In genomic region chr7:74064696-74065095, GRCh38 we compare ENCODE assay signal across 25 cellular contexts. TPM values are rescaled to one million over a fixed set of nuclear protein-coding genes. Genes with fewer than 3 reads are reported as not detected.
"Had no signal": no experiment of that assay in that cellular context is flagged by ENCODE, and none has a peak within 500 bp of the region (broad histone marks: within the 10 kb centered on the region; RNA-seq: fewer than 3 reads in every experiment).

No MANE protein-coding gene starts in this region.

- H3K27ac ChIP-seq: adrenal gland had no signal

- H3K9me3 ChIP-seq: adrenal gland, MG63 had no signal

- DNase-seq: activated CD4-positive, alpha-beta T cell treated with anti-CD3 and anti-CD28 coated beads for 36 hours; activated CD4-positive, alpha-beta T cell treated with anti-CD3 and anti-CD28 coated beads, Interleukin-2, amount 10 ng/mL, durations not matched to agents 7 days and 5 days; activated CD4-positive, alpha-beta T cell treated with anti-CD3 and anti-CD28 coated beads, Interleukin-2, amount 50 U/mL, for 48 hours; activated CD8-positive, alpha-beta memory T cell treated with anti-CD3 and anti-CD28 coated beads, Interleukin-2, amount 50 U/mL, for 4 hours; activated gamma-delta T cell treated with Interleukin-2 at 50 U/mL for 16 hours; activated naive CD4-positive, alpha-beta T cell treated with anti-CD3 and anti-CD28 coated beads for 36 hours; activated T-cell treated with anti-CD3 and anti-CD28 coated beads for 4 hours; activated T-cell treated with anti-CD3 and anti-CD28 coated beads, Interleukin-2, amount 50 U/mL, for 4 hours; adrenal gland; caudate nucleus; Kasumi-1; KG1; MG63; NCI-H1048; NCI-H1105 treated with DMSO at 0.1 percent for 48 hours; NCI-H1436; NCI-H1694; NCI-H1930; NCI-H2081 treated with DMSO at 0.1 percent for 48 hours; NCI-H226; NCI-H446 treated with DMSO at 0.1 percent for 48 hours; NCI-H524 had no signal

- H3K36me3 ChIP-seq: adrenal gland, MG63 had no signal

- H3K4me3 ChIP-seq: adrenal gland, MG63 had no signal

- H3K27me3 ChIP-seq: adrenal gland, MG63 had no signal

RNA-seq across cellular contexts. Expression of gene ELN, which starts 36.7 kb away (rescaled TPM):
- total RNA-seq: activated CD4-positive, alpha-beta T cell treated with anti-CD3 and anti-CD28 coated beads for 36 hours; activated CD4-positive, alpha-beta T cell treated with anti-CD3 and anti-CD28 coated beads, Interleukin-2, amount 10 ng/mL, durations not matched to agents 7 days and 5 days; activated naive CD4-positive, alpha-beta T cell treated with anti-CD3 and anti-CD28 coated beads, Interleukin-2, amount 50 U/mL, for 72 hours; activated T-helper 1 cell treated with anti-CD3 and anti-CD28 coated beads, Interleukin-12 subunit alpha, Interleukin-12 subunit beta, Interleukin-2, Interleukin-4 antibody, amounts not matched to agents 30 ng/mL and 10 ng/mL and 1 ng/mL, durations not matched to agents 14 hours and 24 hours and 36 hours; T-helper 1 cell treated with Interleukin-12 subunit alpha and Interleukin-12 subunit beta and Interleukin-4 antibody, amounts not matched to agents 30 ng/mL and 1 ng/mL, for 36 hours had no signal
